In the genomic region with DNA sequence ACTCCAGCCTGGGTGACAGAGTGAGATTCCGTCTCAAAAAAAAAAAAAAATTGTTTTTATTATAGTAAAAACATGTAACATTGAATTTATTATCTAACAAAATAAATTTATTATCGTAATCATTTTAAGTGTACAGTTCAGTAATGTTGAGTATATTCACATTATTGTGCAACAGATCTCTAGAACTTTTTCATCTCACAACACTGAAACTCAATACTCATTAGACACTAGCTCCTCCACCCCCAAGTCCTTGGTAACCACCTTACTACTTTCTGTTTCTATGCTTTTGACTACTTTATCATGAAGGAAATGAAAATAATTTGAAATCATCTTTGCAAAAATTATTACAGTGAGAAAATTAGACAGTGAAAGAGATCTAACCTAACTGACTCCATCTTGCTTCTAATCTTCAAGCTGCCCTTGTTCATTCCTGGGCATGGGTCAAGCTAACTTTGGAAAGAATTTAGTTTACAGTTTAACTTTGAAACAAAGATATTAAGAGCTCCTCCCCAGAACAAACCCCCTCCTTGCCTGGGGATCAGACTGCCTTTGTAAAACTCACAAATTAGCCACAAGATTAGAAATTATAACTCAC, we compare ENCODE assay signal across 1 cellular context.
TF ChIP-seq lines count a peak whose summit lies in the region.

No MANE protein-coding gene starts in this region.

TF ChIP-seq in HepG2, 621 proteins besides CTCF, POLR2A, EP300 and RAD21:
- peak; percentile 31; the same call in 1 of the 2 replicates for TF ChIP-seq CEBPB (IDR thresholded peaks at IDR 0.05; ENCODE audit: borderline replicate concordance, low read depth, low read length)
- TF ChIP-seq RBAK (CRISPR knock-in tag; IDR thresholded peaks at IDR 0.05): no peak
- TF ChIP-seq JDP2 (CRISPR knock-in tag; IDR thresholded peaks at IDR 0.05; ENCODE audit: borderline replicate concordance): no peak
- no peak for TF ChIP-seq TMF1 (CRISPR knock-in tag; IDR thresholded peaks at IDR 0.05; ENCODE audit: low read depth)
- TF ChIP-seq, protein P1, sequence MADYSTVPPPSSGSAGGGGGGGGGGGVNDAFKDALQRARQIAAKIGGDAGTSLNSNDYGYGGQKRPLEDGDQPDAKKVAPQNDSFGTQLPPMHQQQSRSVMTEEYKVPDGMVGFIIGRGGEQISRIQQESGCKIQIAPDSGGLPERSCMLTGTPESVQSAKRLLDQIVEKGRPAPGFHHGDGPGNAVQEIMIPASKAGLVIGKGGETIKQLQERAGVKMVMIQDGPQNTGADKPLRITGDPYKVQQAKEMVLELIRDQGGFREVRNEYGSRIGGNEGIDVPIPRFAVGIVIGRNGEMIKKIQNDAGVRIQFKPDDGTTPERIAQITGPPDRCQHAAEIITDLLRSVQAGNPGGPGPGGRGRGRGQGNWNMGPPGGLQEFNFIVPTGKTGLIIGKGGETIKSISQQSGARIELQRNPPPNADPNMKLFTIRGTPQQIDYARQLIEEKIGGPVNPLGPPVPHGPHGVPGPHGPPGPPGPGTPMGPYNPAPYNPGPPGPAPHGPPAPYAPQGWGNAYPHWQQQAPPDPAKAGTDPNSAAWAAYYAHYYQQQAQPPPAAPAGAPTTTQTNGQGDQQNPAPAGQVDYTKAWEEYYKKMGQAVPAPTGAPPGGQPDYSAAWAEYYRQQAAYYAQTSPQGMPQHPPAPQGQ (CRISPR knock-in tag; IDR thresholded peaks at IDR 0.05; ENCODE audit: borderline replicate concordance): no peak
- no peak for TF ChIP-seq ZBTB42 (CRISPR knock-in tag; IDR thresholded peaks at IDR 0.05)
- TF ChIP-seq HNF4G (IDR thresholded peaks at IDR 0.05; ENCODE audit: borderline replicate concordance, low read depth, low read length): no peak
- TF ChIP-seq HNF4G (CRISPR knock-in tag; IDR thresholded peaks at IDR 0.05; ENCODE audit: borderline replicate concordance, low read depth): no peak
